Comparison of ENCODE assay signal across 8 cellular contexts in genomic region chr2:65070172-65070830, GRCh38. TPM values are rescaled to one million over a fixed set of nuclear protein-coding genes. Genes with fewer than 3 reads are reported as not detected.
DNase-seq lines count a peak whose midpoint lies in the region; ATAC-seq lines count a peak whose summit lies in the region.

No MANE protein-coding gene starts in this region.

- H3K4me3 ChIP-seq in stomach smooth muscle (ENCODE audit: low read length in 2 of 2), result no peak overlapping the region

- intact Hi-C loops in left cardiac atrium (cut with DNase I), result no loop called here

- H3K4me3 Mint-ChIP-seq in activated naive CD8-positive, alpha-beta T cell treated with anti-CD3 and anti-CD28 coated beads, Interleukin-2, amount 10 ng/mL, durations not matched to agents 7 days and 5 days, result no peak overlapping the region

- DNase-seq in HT1080 (ENCODE audit: low read depth) (peak; percentile 83), left cardiac atrium (no peak), D341Med (ENCODE audit: low spot score) (no peak)
- no peak for DNase-seq in activated naive CD8-positive, alpha-beta T cell treated with anti-CD3 and anti-CD28 coated beads, Interleukin-2, amount 10 ng/mL, durations not matched to agents 7 days and 5 days

- peak overlapping the region; percentile 18 for H3K27ac ChIP-seq in stomach smooth muscle (ENCODE audit: low read length)

- peak overlapping the region in 1 of 2 donors; percentile 51 for H3K9ac ChIP-seq in stomach smooth muscle (ENCODE audit: low read length in 2 of 2)

- peak overlapping the region; percentile 70 for H3K27ac Mint-ChIP-seq in activated naive CD8-positive, alpha-beta T cell treated with anti-CD3 and anti-CD28 coated beads, Interleukin-2, amount 10 ng/mL, durations not matched to agents 7 days and 5 days

- peaks cover 27% of the 10 kb centered on the region for H3K4me1 ChIP-seq in stomach smooth muscle (ENCODE audit: control insufficient read depth, insufficient read depth, low read length)

- POLR2A ChIA-PET in activated naive CD8-positive, alpha-beta T cell treated with anti-CD3 and anti-CD28 coated beads, Interleukin-2, amount 10 ng/mL, durations not matched to agents 7 days and 5 days (lab: Charles Lee), result interaction anchor here (0.8 kb wide), 1 partner anchor 60 kb away, joined by 3 read pairs; the partner anchor contains the start of gene RAB1A

- H3K9me3 ChIP-seq in stomach smooth muscle (ENCODE audit: control insufficient read depth in 2 of 2, low read length in 2 of 2), result no peaks in the 10 kb centered on the region

- no peaks in the 10 kb centered on the region for H3K27me3 ChIP-seq in stomach smooth muscle (ENCODE audit: control insufficient read depth in 1 of 2, insufficient read depth in 2 of 2, low read length in 2 of 2)

- no peaks in the 10 kb centered on the region for H3K36me3 Mint-ChIP-seq in activated naive CD8-positive, alpha-beta T cell treated with anti-CD3 and anti-CD28 coated beads, Interleukin-2, amount 10 ng/mL, durations not matched to agents 7 days and 5 days

- peaks cover 19% of the 10 kb centered on the region for H3K4me1 Mint-ChIP-seq in activated naive CD8-positive, alpha-beta T cell treated with anti-CD3 and anti-CD28 coated beads, Interleukin-2, amount 10 ng/mL, durations not matched to agents 7 days and 5 days

- no peak for ATAC-seq in activated naive CD8-positive, alpha-beta T cell treated with anti-CD3 and anti-CD28 coated beads, Interleukin-2, amount 10 ng/mL, durations not matched to agents 7 days and 5 days (ENCODE audit: low read depth)
- ATAC-seq in left cardiac atrium, result peak; percentile 23 to 31
- ATAC-seq in GM18870 (IDR thresholded peaks at IDR 0.05; ENCODE audit: unreplicated experiment), result no peak
- ATAC-seq in HG02870 (IDR thresholded peaks at IDR 0.05; ENCODE audit: unreplicated experiment), result no peak
- no peak for ATAC-seq in GM21825 (IDR thresholded peaks at IDR 0.05; ENCODE audit: unreplicated experiment)

- H3K27me3 Mint-ChIP-seq in activated naive CD8-positive, alpha-beta T cell treated with anti-CD3 and anti-CD28 coated beads, Interleukin-2, amount 10 ng/mL, durations not matched to agents 7 days and 5 days, result no peaks in the 10 kb centered on the region

- H3K9me3 Mint-ChIP-seq in activated naive CD8-positive, alpha-beta T cell treated with anti-CD3 and anti-CD28 coated beads, Interleukin-2, amount 10 ng/mL, durations not matched to agents 7 days and 5 days, result no peaks in the 10 kb centered on the region

- peaks cover 31 to 37% of the 10 kb centered on the region in 2 donors for H3K36me3 ChIP-seq in stomach smooth muscle (ENCODE audit: control insufficient read depth in 2 of 2, insufficient read depth in 2 of 2, low read length in 2 of 2)

RNA-seq across cellular contexts. Expression of gene CEP68, which starts 14.1 kb away (rescaled TPM):
- total RNA-seq in HT1080 (2014; rRNA removed; shearing (Covaris generic)), result 3.4 and 3.7 TPM in 2 replicates
- 5.2 and 5.8 TPM in 2 replicates for polyA plus RNA-seq in HT1080 (2015; cell fraction: cytosol; rRNA removed)
- 8.5 and 10.7 TPM in 2 replicates for polyA plus RNA-seq in HT1080 (2015; cell fraction: nucleus; rRNA removed)
- 10 to 100 TPM; 20.9 to 22.8 TPM for total RNA-seq in activated naive CD8-positive, alpha-beta T cell treated with anti-CD3 and anti-CD28 coated beads, Interleukin-2, amount 10 ng/mL, durations not matched to agents 7 days and 5 days
- 10 to 100 TPM; 12.6 to 15.4 TPM for total RNA-seq in left cardiac atrium

RNA-seq across cellular contexts. Expression of gene RAB1A, which starts 59.6 kb away (rescaled TPM):
- total RNA-seq in HT1080 (2014; rRNA removed; shearing (Covaris generic)), result 87.6 and 108 TPM in 2 replicates
- 147 and 149 TPM in 2 replicates for polyA plus RNA-seq in HT1080 (2015; cell fraction: cytosol; rRNA removed)
- 74.2 and 92.0 TPM in 2 replicates for polyA plus RNA-seq in HT1080 (2015; cell fraction: nucleus; rRNA removed)
- 10 to 100 TPM; 55.5 to 61.9 TPM for total RNA-seq in activated naive CD8-positive, alpha-beta T cell treated with anti-CD3 and anti-CD28 coated beads, Interleukin-2, amount 10 ng/mL, durations not matched to agents 7 days and 5 days
- total RNA-seq in left cardiac atrium, result 100 to 1,000 TPM; 118 to 163 TPM

Comparison
In these comparisons a context has a peak if more than half of its experiments do, and no peak if none do; other contexts are left out.
1. ATAC-seq: peak in left cardiac atrium (2 of 2); none in activated naive CD8-positive, alpha-beta T cell treated with anti-CD3 and anti-CD28 coated beads, Interleukin-2, amount 10 ng/mL, durations not matched to agents 7 days and 5 days (single experiment), GM18870 (single experiment), HG02870 (single experiment) and GM21825 (single experiment).